In the genomic region with DNA sequence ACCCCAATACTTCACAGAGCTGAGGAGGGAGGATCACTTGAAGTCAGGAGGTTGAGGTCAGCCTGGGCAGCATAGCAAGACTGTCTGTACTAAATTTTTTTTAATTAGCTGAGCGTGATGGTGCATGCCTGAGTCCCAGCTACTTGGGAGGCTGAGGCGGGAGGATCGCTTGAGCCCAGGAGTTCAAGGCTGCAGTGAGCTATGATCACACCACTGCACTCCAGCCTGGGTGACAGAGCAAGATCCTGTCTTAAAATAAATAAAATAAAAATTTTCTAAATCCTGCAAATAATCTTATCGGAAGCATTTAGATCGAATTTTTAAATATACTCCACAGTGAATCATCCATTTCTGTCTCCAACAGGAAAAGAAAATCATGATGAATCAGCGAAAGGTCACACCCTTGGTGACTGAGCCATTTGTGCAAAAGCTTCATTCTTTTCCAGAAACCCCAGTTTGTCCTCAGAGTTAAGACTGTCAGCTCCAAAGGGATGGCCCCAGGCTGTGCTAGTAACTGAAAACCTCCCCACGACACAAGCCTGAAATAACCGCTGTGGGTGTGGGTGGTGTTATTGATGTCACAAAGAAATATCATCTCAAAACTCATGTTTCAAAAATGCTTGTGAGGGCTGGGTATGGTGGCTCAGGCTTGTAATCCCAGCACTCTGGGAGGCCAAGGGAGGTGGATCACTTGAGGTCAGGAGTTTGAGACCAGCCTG, we compare ENCODE assay signal across 2 cellular contexts.
A peak's percentile ranks its signal among the peaks of the same experiment; 100 is the strongest.
TF ChIP-seq lines count a peak whose summit lies in the region.

No MANE protein-coding gene starts in this region.

TF ChIP-seq in A549, 52 proteins besides CTCF, POLR2A, EP300 and RAD21 (continued from another document):
- TF ChIP-seq BCL3 (IDR thresholded peaks at IDR 0.05) (peak; percentile 67; the same call in 2 of the 3 replicates), TP53 (CRISPR knock-in tag; IDR thresholded peaks at IDR 0.05) (0 out of 2 replicates have a peak, but pooled peaks have one; percentile 37), MAFK (IDR thresholded peaks at IDR 0.05; ENCODE audit: partially characterized antibody) (peak; percentile 99), FOSB (CRISPR knock-in tag; IDR thresholded peaks at IDR 0.05) (no peak), GATA3 (IDR thresholded peaks at IDR 0.05; ENCODE audit: borderline replicate concordance) (peak; percentile 88; the same call in 1 of the 2 replicates), HOXB13 (CRISPR knock-in tag; IDR thresholded peaks at IDR 0.05; ENCODE audit: low read depth) (peak; percentile 12; the same call in 1 of the 2 replicates), HEYL (CRISPR knock-in tag; IDR thresholded peaks at IDR 0.05) (peak; percentile 72; the same call in 1 of the 2 replicates), JUN (IDR thresholded peaks at IDR 0.05) (peak; percentile 80 to 87; a peak in 4 of 5 replicates), RARB (CRISPR knock-in tag; IDR thresholded peaks at IDR 0.05) (peak; percentile 67), SMC3 (IDR thresholded peaks at IDR 0.05) (0 out of 3 replicates have a peak, but pooled peaks have one; percentile 8), FOSL2 (IDR thresholded peaks at IDR 0.05) (peak; percentile 72), FOSL2 (CRISPR knock-in tag; IDR thresholded peaks at IDR 0.05) (peak; percentile 86), ZC3H11A (IDR thresholded peaks at IDR 0.05) (no peak), EHF (CRISPR knock-in tag; IDR thresholded peaks at IDR 0.05) (peak; percentile 62; the same call in 1 of the 2 replicates), ZSCAN20 (CRISPR knock-in tag; IDR thresholded peaks at IDR 0.05) (no peak), NFE2L2 (conservative IDR thresholded peaks at IDR 0.05; ENCODE audit: low read length) (peak; percentile 88), HDAC2 (IDR thresholded peaks at IDR 0.05) (no peak), JUNB (IDR thresholded peaks at IDR 0.05) (peak; percentile 91)
- TF ChIP-seq, protein P1, sequence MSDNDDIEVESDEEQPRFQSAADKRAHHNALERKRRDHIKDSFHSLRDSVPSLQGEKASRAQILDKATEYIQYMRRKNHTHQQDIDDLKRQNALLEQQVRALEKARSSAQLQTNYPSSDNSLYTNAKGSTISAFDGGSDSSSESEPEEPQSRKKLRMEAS (IDR thresholded peaks at IDR 0.05), result peak; percentile 49

TF ChIP-seq in HCT116, 20 proteins besides CTCF, POLR2A, EP300 and RAD21 (continued from another document):
- TF ChIP-seq ELF1 (IDR thresholded peaks at IDR 0.05; ENCODE audit: borderline replicate concordance, low read depth), result no peak
- TF ChIP-seq TCF7L2 (IDR thresholded peaks at IDR 0.05; ENCODE audit: borderline replicate concordance, extremely low read depth, insufficient read depth, insufficient read length), result no peak
- TF ChIP-seq YY1 (IDR thresholded peaks at IDR 0.05; ENCODE audit: extremely low read depth, insufficient replicate concordance, low read depth, low read length), result peak; percentile 17
- peak; percentile 80; the same call in 1 of the 2 replicates for TF ChIP-seq CEBPB (IDR thresholded peaks at IDR 0.05; ENCODE audit: low read depth)
- no peak for TF ChIP-seq EZH2phosphoT487 (IDR thresholded peaks at IDR 0.05; ENCODE audit: borderline replicate concordance)
- TF ChIP-seq FOSL1 (IDR thresholded peaks at IDR 0.05; ENCODE audit: low read depth), result peak; percentile 94
- TF ChIP-seq ZNF274 (IDR thresholded peaks at IDR 0.05; ENCODE audit: low read depth, low read length), result no peak
